Comparison of ENCODE assay signal across 11 cellular contexts in genomic region chr19:10809693-10810285, GRCh38. TPM values are rescaled to one million over a fixed set of nuclear protein-coding genes. Genes with fewer than 3 reads are reported as not detected.
A peak's percentile ranks its signal among the peaks of the same experiment; 100 is the strongest.
DNase-seq lines count a peak whose midpoint lies in the region; ATAC-seq and TF ChIP-seq lines count a peak whose summit lies in the region.
"Had no signal": no experiment of that assay in that cellular context is flagged by ENCODE, and none has a peak within 500 bp of the region (broad histone marks: within the 10 kb centered on the region; RNA-seq: fewer than 3 reads in every experiment).

No MANE protein-coding gene starts in this region.

- H3K9me3 Mint-ChIP-seq in MCF 10A (ENCODE audit: unreplicated experiment) (peaks cover 10% of the 10 kb centered on the region), T-cell (no peaks in the 10 kb centered on the region)
- no peaks in the 10 kb centered on the region for H3K9me3 Mint-ChIP-seq in stimulated activated memory B cell treated with anti-CD40 and anti-IgM and Interleukin-4, amounts not matched to agents 10 μg/mL and 1 μg/mL and 100 μg/mL, for 72 hours
- H3K9me3 Mint-ChIP-seq: nephron progenitor cell had no signal

- no peaks in the 10 kb centered on the region for H3K36me3 ChIP-seq in breast epithelium

- TF ChIP-seq CTCF in MCF 10A (IDR thresholded peaks at IDR 0.05; ENCODE audit: unreplicated experiment) (no peak), breast epithelium (IDR thresholded peaks at IDR 0.05) (no peak)

- no peak for ATAC-seq in T-cell (replicated peaks in 1 of 4)
- ATAC-seq in esophagus mucosa: peak; percentile 5
- no peak for ATAC-seq in stimulated activated memory B cell treated with anti-CD40 and anti-IgM and Interleukin-4, amounts not matched to agents 10 μg/mL and 1 μg/mL and 100 μg/mL, for 72 hours
- ATAC-seq in GM19324 (IDR thresholded peaks at IDR 0.05; ENCODE audit: low FRiP score, unreplicated experiment): no peak

- no peak overlapping the region for H3K4me3 Mint-ChIP-seq in MCF 10A (ENCODE audit: unreplicated experiment)
- H3K4me3 Mint-ChIP-seq in T-cell: no peak overlapping the region
- no peak overlapping the region for H3K4me3 Mint-ChIP-seq in stimulated activated memory B cell treated with anti-CD40 and anti-IgM and Interleukin-4, amounts not matched to agents 10 μg/mL and 1 μg/mL and 100 μg/mL, for 72 hours
- H3K4me3 Mint-ChIP-seq: nephron progenitor cell had no signal

- DNase-seq in MCF 10A (ENCODE audit: unreplicated experiment) (no peak), breast epithelium (ENCODE audit: low spot score in 2 of 2) (no peak), T-cell (peak in 1 of 34 experiments; percentile 26), NCI-H1417 (lab: John Stamatoyannopoulos, UW) (no peak), AG08396 (ENCODE audit: low spot score) (no peak)
- DNase-seq: NCI-H187, nephron progenitor cell had no signal

- peak overlapping the region; percentile 63 for H3K27ac Mint-ChIP-seq in MCF 10A (ENCODE audit: low read depth, unreplicated experiment)
- peak overlapping the region; percentile 44 to 63 for H3K27ac Mint-ChIP-seq in T-cell
- H3K27ac Mint-ChIP-seq in stimulated activated memory B cell treated with anti-CD40 and anti-IgM and Interleukin-4, amounts not matched to agents 10 μg/mL and 1 μg/mL and 100 μg/mL, for 72 hours: peak overlapping the region; percentile 46

- no peak overlapping the region for H3K27ac ChIP-seq in breast epithelium
- H3K27ac ChIP-seq: esophagus muscularis mucosa had no signal

- POLR2A ChIA-PET in MCF 10A (lab: Yijun Ruan, JAX) (interaction anchor here (0.5 to 1.9 kb wide), 6 partner anchors 13 to 108 kb away, joined by 3 to 9 read pairs (median 5); partner anchors contain the start of genes QTRT1 and TMED1), T-cell (lab: Charles Lee) (no interaction called here)

- peaks cover 15% of the 10 kb centered on the region for H3K4me1 Mint-ChIP-seq in MCF 10A (ENCODE audit: insufficient read depth, unreplicated experiment)
- peaks cover 11 to 32% (median 21%) of the 10 kb centered on the region in 3 donors for H3K4me1 Mint-ChIP-seq in T-cell
- peaks cover 25% of the 10 kb centered on the region for H3K4me1 Mint-ChIP-seq in stimulated activated memory B cell treated with anti-CD40 and anti-IgM and Interleukin-4, amounts not matched to agents 10 μg/mL and 1 μg/mL and 100 μg/mL, for 72 hours
- H3K4me1 Mint-ChIP-seq: nephron progenitor cell had no signal

- no peaks in the 10 kb centered on the region for H3K4me1 ChIP-seq in breast epithelium

- H3K9me3 ChIP-seq in breast epithelium: no peaks in the 10 kb centered on the region
- H3K9me3 ChIP-seq: esophagus muscularis mucosa had no signal

- CTCF ChIA-PET in MCF 10A (lab: Yijun Ruan, JAX) (interaction anchor here (0.7 to 1.2 kb wide), 3 partner anchors 91 to 177 kb away, joined by 3 to 4 read pairs (median 3); partner anchors contain the start of gene DNM2), T-cell (lab: Charles Lee) (no interaction called here)

- H3K27me3 Mint-ChIP-seq in MCF 10A (ENCODE audit: insufficient read depth, unreplicated experiment): no peaks in the 10 kb centered on the region
- H3K27me3 Mint-ChIP-seq in T-cell: no peaks in the 10 kb centered on the region
- no peaks in the 10 kb centered on the region for H3K27me3 Mint-ChIP-seq in stimulated activated memory B cell treated with anti-CD40 and anti-IgM and Interleukin-4, amounts not matched to agents 10 μg/mL and 1 μg/mL and 100 μg/mL, for 72 hours

- no peak overlapping the region for H3K4me3 ChIP-seq in breast epithelium
- H3K4me3 ChIP-seq: esophagus muscularis mucosa had no signal

- H3K36me3 Mint-ChIP-seq in MCF 10A (ENCODE audit: insufficient read depth, unreplicated experiment): peaks cover 43% of the 10 kb centered on the region
- peaks cover 39% of the 10 kb centered on the region for H3K36me3 Mint-ChIP-seq in T-cell
- peaks cover 65% of the 10 kb centered on the region for H3K36me3 Mint-ChIP-seq in stimulated activated memory B cell treated with anti-CD40 and anti-IgM and Interleukin-4, amounts not matched to agents 10 μg/mL and 1 μg/mL and 100 μg/mL, for 72 hours

- no TSS peak for BruUV-seq in MCF 10A (replicated peaks; lab: Mats Ljungman, UMichigan)

- no peak for TF ChIP-seq POLR2A in breast epithelium (IDR thresholded peaks at IDR 0.05)

- no peaks in the 10 kb centered on the region for H3K27me3 ChIP-seq in breast epithelium
- H3K27me3 ChIP-seq: esophagus muscularis mucosa had no signal

- intact Hi-C loops in MCF 10A (cut with micrococcal nuclease): no loop called here
- intact Hi-C loops in breast epithelium (cut with DNase I; ENCODE audit: low total_unique reads): no loop called here

RNA-seq across cellular contexts. Expression of gene TMED1, which starts 26.2 kb away (rescaled TPM):
- 16.5 and 23.2 TPM in 2 replicates for total RNA-seq in MCF 10A (2022)
- 10 to 100 TPM; 27.2 to 51.2 (median 42.4) TPM for total RNA-seq in breast epithelium
- 10 to 100 TPM in 2 of 5 donors, 1 to 10 TPM in 3; 6.1 to 11.4 (median 9.5) TPM for total RNA-seq in T-cell
- total RNA-seq in esophagus mucosa: 16.4 TPM

RNA-seq across cellular contexts. Expression of gene C19orf38, which starts 38.4 kb away (rescaled TPM):
- total RNA-seq in MCF 10A (2022) (0.30 and 0.49 TPM in 2 replicates), breast epithelium (1 to 10 TPM; 1.3 to 2.7 (median 2.0) TPM), T-cell (1 to 10 TPM in 3 of 5 donors, under 1 TPM in 2; 0.51 to 1.8 (median 1.0) TPM), esophagus mucosa (not detected)
